8 cellular contexts compared by ENCODE assay signal in the genomic region with DNA sequence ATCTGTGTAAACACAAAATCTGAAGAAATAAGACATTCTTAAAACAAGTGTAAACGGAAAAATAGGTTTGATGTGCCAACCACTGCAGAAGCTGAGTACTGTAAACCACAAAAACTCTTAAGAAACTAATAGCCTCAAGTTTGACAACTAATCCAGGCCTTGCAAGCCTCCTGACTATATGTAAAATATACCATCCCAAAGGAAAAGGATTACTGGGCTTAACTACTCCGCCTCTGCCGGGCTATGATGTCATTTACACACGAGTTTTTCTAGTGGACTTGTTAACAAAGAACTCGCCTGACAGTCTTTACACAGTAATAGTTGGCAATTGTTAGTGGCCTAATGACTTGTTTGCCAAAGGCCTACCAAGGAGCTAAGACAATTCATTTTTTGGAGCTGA. TPM values are rescaled to one million over a fixed set of nuclear protein-coding genes. Genes with fewer than 3 reads are reported as not detected.
DNase-seq lines count a peak whose midpoint lies in the region; ATAC-seq and TF ChIP-seq lines count a peak whose summit lies in the region.

No MANE protein-coding gene starts in this region.

- peak overlapping the region; percentile 94 for H3K4me2 ChIP-seq in smooth muscle cell

- peaks cover 68% of the 10 kb centered on the region for H3K4me1 ChIP-seq in CD4-positive, alpha-beta memory T cell (ENCODE audit: insufficient read depth, low read length)
- peaks cover 34% of the 10 kb centered on the region for H3K4me1 ChIP-seq in HUES6 (ENCODE audit: control insufficient read depth, insufficient read depth, low read length)
- peaks cover 30% of the 10 kb centered on the region for H3K4me1 ChIP-seq in iPS-20b (ENCODE audit: insufficient read depth, low read length)
- peaks cover 40% of the 10 kb centered on the region for H3K4me1 ChIP-seq in smooth muscle cell (ENCODE audit: low read depth)

- no peaks in the 10 kb centered on the region for H3K36me3 ChIP-seq in CD4-positive, alpha-beta memory T cell (ENCODE audit: insufficient read depth, low read length)
- H3K36me3 ChIP-seq in HUES6 (ENCODE audit: control insufficient read depth, insufficient read depth, low read length) (0 out of 2 replicates have a peak, but pooled peaks cover under 1% of the 10 kb centered on the region), iPS-20b (ENCODE audit: insufficient read depth, low read depth, low read length) (peaks cover under 1% of the 10 kb centered on the region; the same call in 1 of the 2 replicates), smooth muscle cell (ENCODE audit: low read depth) (no peaks in the 10 kb centered on the region)

- peak overlapping the region; percentile 41 to 97 (median 94) for H3K27ac Mint-ChIP-seq in CD4-positive, alpha-beta memory T cell
- peak overlapping the region; percentile 95 to 98 for H3K27ac Mint-ChIP-seq in activated naive CD4-positive, alpha-beta T cell treated with anti-CD3 and anti-CD28 coated beads, Interleukin-2, amount 50 U/mL, for 72 hours

- CTCF ChIA-PET in CD4-positive, alpha-beta memory T cell (lab: Charles Lee; ENCODE audit: partially characterized antibody) = no interaction called here

- no peaks in the 10 kb centered on the region for H3K27me3 Mint-ChIP-seq in CD4-positive, alpha-beta memory T cell

- H2AFZ ChIP-seq in smooth muscle cell (ENCODE audit: low read depth) = no peak overlapping the region

- no peak for ATAC-seq in activated naive CD4-positive, alpha-beta T cell treated with anti-CD3 and anti-CD28 coated beads, Interleukin-2, amount 50 U/mL, for 72 hours
- ATAC-seq in HG02970 (IDR thresholded peaks at IDR 0.05; ENCODE audit: low FRiP score, unreplicated experiment) (no peak), GM18867 (IDR thresholded peaks at IDR 0.05; ENCODE audit: unreplicated experiment) (no peak)

- peaks cover 65% of the 10 kb centered on the region for H4K20me1 ChIP-seq in smooth muscle cell (ENCODE audit: low read depth)

- no peak for TF ChIP-seq CTCF in smooth muscle cell (IDR thresholded peaks at IDR 0.05; ENCODE audit: borderline replicate concordance, insufficient read depth, poor library complexity, severe bottlenecking)

- H3K36me3 Mint-ChIP-seq in CD4-positive, alpha-beta memory T cell = peaks cover 0 to 35% of the 10 kb centered on the region in 2 donors
- peaks cover 21 to 24% of the 10 kb centered on the region in 2 donors for H3K36me3 Mint-ChIP-seq in activated naive CD4-positive, alpha-beta T cell treated with anti-CD3 and anti-CD28 coated beads, Interleukin-2, amount 50 U/mL, for 72 hours

- DNase-seq in CD4-positive, alpha-beta memory T cell = peak in 2 of 5 donors; percentile 9 to 40
- DNase-seq in activated naive CD4-positive, alpha-beta T cell treated with anti-CD3 and anti-CD28 coated beads, Interleukin-2, amount 50 U/mL, for 72 hours (ENCODE audit: low spot score in 2 of 2) = no peak
- no peak for DNase-seq in smooth muscle cell (lab: John Stamatoyannopoulos, UW; ENCODE audit: unreplicated experiment)
- DNase-seq in cerebellum (ENCODE audit: low spot score) = no peak

- no peaks in the 10 kb centered on the region for H3K27me3 ChIP-seq in CD4-positive, alpha-beta memory T cell (ENCODE audit: insufficient read depth, low read length)
- H3K27me3 ChIP-seq in HUES6 (ENCODE audit: control insufficient read depth, insufficient read depth, low read length) (no peaks in the 10 kb centered on the region), iPS-20b (ENCODE audit: insufficient read depth, low read length) (no peaks in the 10 kb centered on the region), smooth muscle cell (ENCODE audit: low read depth) (no peaks in the 10 kb centered on the region)

- intact Hi-C loops in CD4-positive, alpha-beta memory T cell (cut with micrococcal nuclease) = loop anchor here (1.0 to 10.0 kb wide), 4 partner anchors 10 to 729 kb away; a partner anchor contains a TSS

- no peaks in the 10 kb centered on the region for H3K9me3 Mint-ChIP-seq in CD4-positive, alpha-beta memory T cell
- no peaks in the 10 kb centered on the region for H3K9me3 Mint-ChIP-seq in activated naive CD4-positive, alpha-beta T cell treated with anti-CD3 and anti-CD28 coated beads, Interleukin-2, amount 50 U/mL, for 72 hours

- peak overlapping the region; percentile 81 for H3K27ac ChIP-seq in CD4-positive, alpha-beta memory T cell (ENCODE audit: low read depth, low read length)
- H3K27ac ChIP-seq in HUES6 (ENCODE audit: low read depth, low read length) (no peak overlapping the region), iPS-20b (ENCODE audit: low read length) (no peak overlapping the region), smooth muscle cell (ENCODE audit: low read depth) (peak overlapping the region; percentile 91)

- no peaks in the 10 kb centered on the region for H3K9me3 ChIP-seq in CD4-positive, alpha-beta memory T cell (ENCODE audit: control insufficient read depth in 1 of 2, low read length in 2 of 2)
- H3K9me3 ChIP-seq in HUES6 (ENCODE audit: control insufficient read depth, insufficient read depth, low read depth, low read length) (no peaks in the 10 kb centered on the region), iPS-20b (ENCODE audit: insufficient read depth, low read depth, low read length) (no peaks in the 10 kb centered on the region), smooth muscle cell (replicated peaks; ENCODE audit: low read depth) (no peaks in the 10 kb centered on the region)

- peaks cover 5% of the 10 kb centered on the region for H3F3A ChIP-seq in smooth muscle cell (ENCODE audit: low read depth)

- H3K4me3 ChIP-seq in CD4-positive, alpha-beta memory T cell (ENCODE audit: low read length in 2 of 2) = peak overlapping the region; percentile 88 to 93
- H3K4me3 ChIP-seq in HUES6 (ENCODE audit: low read depth, low read length) = peak overlapping the region; percentile 90
- peak overlapping the region; percentile 87 for H3K4me3 ChIP-seq in iPS-20b (ENCODE audit: low read length)
- peak overlapping the region; percentile 97 for H3K4me3 ChIP-seq in smooth muscle cell

- H3K4me1 Mint-ChIP-seq in CD4-positive, alpha-beta memory T cell = peaks cover 48 to 73% (median 63%) of the 10 kb centered on the region in 4 donors

- peak overlapping the region; percentile 95 to 99 (median 98) for H3K4me3 Mint-ChIP-seq in CD4-positive, alpha-beta memory T cell

- H3K79me2 ChIP-seq in smooth muscle cell (ENCODE audit: low read depth) = peaks cover 70% of the 10 kb centered on the region

- 2% methylated on average over 5 of the region's 5 CpGs for WGBS in smooth muscle cell (ENCODE audit: low lambda C conversion rate)

- peak overlapping the region; percentile 60 for H3K9ac ChIP-seq in HUES6 (ENCODE audit: low read length)
- peak overlapping the region; percentile 94; the same call in 1 of the 2 replicates for H3K9ac ChIP-seq in iPS-20b (ENCODE audit: low read depth, low read length)
- peak overlapping the region; percentile 95 for H3K9ac ChIP-seq in smooth muscle cell (ENCODE audit: low read depth)

- POLR2A ChIA-PET in CD4-positive, alpha-beta memory T cell (lab: Charles Lee; ENCODE audit: partially characterized antibody) = interaction anchor here (0.6 to 1.5 kb wide), 5 partner anchors 13 to 391 kb away, joined by 3 to 5 read pairs (median 4); no protein-coding TSS in a partner anchor

RNA-seq across cellular contexts. Expression of a gene that starts 2.1 kb away (rescaled TPM):
- 10 to 100 TPM; 54.8 to 55.6 TPM for total RNA-seq in CD4-positive, alpha-beta memory T cell
- 10 to 100 TPM; 23.4 to 29.6 TPM for polyA plus RNA-seq in CD4-positive, alpha-beta memory T cell
- 10 to 100 TPM; 48.5 to 95.1 TPM for total RNA-seq in activated naive CD4-positive, alpha-beta T cell treated with anti-CD3 and anti-CD28 coated beads, Interleukin-2, amount 50 U/mL, for 72 hours
- total RNA-seq in smooth muscle cell = 164 and 198 TPM in 2 replicates
- 74.2 and 82.2 TPM in 2 replicates for polyA plus RNA-seq in smooth muscle cell
- 97.5 TPM for total RNA-seq in cerebellum

Comparison
In these comparisons a context has a peak if more than half of its experiments do, and no peak if none do; other contexts are left out.
1. H3K27ac ChIP-seq: peak in CD4-positive, alpha-beta memory T cell (single experiment) and smooth muscle cell (single experiment); none in HUES6 (single experiment) and iPS-20b (single experiment).
2. Peak in every context shown above with its lines, with median percentiles within 50 percentile points of each other: H3K4me3 ChIP-seq and H3K9ac ChIP-seq.